ENCODE assay signal across 16 cellular contexts in the genomic region with DNA sequence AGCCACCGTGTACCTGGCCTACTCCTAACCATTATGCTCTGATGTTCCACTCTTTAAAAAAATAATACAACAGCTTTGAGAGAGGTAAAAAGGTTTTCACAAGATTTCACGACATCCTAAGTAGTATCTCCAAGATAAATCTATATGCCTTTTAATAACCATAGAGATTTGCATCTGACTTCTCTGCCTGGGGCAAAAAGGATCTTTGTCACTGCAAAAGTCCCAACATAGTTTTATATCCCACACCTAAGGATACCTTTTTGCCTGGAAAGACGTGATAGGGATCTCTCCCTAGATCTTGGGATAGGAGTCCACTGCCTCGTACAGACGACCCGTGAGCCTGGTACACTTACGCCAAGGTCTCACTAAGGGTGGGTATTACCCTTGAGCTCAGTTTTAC.
"Had no signal": no experiment of that assay in that cellular context is flagged by ENCODE, and none has a peak within 500 bp of the region (broad histone marks: within the 10 kb centered on the region; RNA-seq: fewer than 3 reads in every experiment).

No MANE protein-coding gene starts in this region.

- H3K4me3 ChIP-seq: esophagus muscularis mucosa, gastrocnemius medialis, heart right ventricle, skin epidermis, tibial artery had no signal

- DNase-seq: effector memory CD8-positive, alpha-beta T cell; gastrocnemius medialis; heart right ventricle; hypothalamus; kidney glomerular epithelial cell; mammary epithelial cell; natural killer cell; occipital lobe; stimulated activated CD4-positive, alpha-beta T cell treated with anti-CD3 and anti-CD28 coated beads, Interleukin-12 subunit alpha, Interleukin-12 subunit beta, amount 100 ng/mL, for 4 hours; stimulated activated naive CD4-positive, alpha-beta T cell; tibial artery had no signal

- H3K9me3 ChIP-seq: esophagus muscularis mucosa, gastrocnemius medialis, heart right ventricle, tibial artery had no signal

- H3K36me3 ChIP-seq: gastrocnemius medialis, heart right ventricle had no signal

- H3K9ac ChIP-seq: parathyroid adenoma had no signal

- H2AFZ ChIP-seq: parathyroid adenoma had no signal

- H3K27me3 ChIP-seq: esophagus muscularis mucosa, gastrocnemius medialis, heart right ventricle, tibial artery had no signal

- H3K27ac ChIP-seq: epithelial cell of prostate, heart right ventricle, parathyroid adenoma, skin epidermis, tibial artery had no signal

- FAIRE-seq: islet of Langerhans had no signal
